In the genomic region with DNA sequence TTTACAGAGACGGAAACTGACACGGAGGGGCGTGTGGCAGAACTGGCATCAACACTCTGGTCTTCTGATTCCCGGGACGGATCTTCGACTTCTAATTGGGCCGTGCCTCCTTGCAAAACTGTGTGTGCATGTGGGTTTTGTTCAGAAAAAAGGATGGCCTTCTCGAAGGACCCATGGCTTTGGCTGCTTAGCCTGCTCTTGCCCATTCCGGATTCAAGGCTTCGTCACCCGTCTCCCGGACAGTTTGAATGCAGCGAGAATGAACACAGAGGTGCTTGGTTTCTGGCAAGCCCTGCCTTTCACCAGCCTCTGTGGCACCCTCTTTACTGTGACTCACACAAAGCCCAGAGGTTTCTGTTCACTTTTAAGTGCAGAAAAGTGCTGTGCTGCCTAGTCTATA, we compare ENCODE assay signal across 14 cellular contexts.
DNase-seq lines count a peak whose midpoint lies in the region; ATAC-seq and TF ChIP-seq lines count a peak whose summit lies in the region.
"Had no signal": no experiment of that assay in that cellular context is flagged by ENCODE, and none has a peak within 500 bp of the region (broad histone marks: within the 10 kb centered on the region; RNA-seq: fewer than 3 reads in every experiment).

No MANE protein-coding gene starts in this region.

- no peaks in the 10 kb centered on the region for H3K27me3 Mint-ChIP-seq in chondrocyte (ENCODE audit: low read depth)
- H3K27me3 Mint-ChIP-seq in activated naive CD4-positive, alpha-beta T cell treated with anti-CD3 and anti-CD28 coated beads, Interleukin-2, amount 10 ng/mL, durations not matched to agents 7 days and 5 days: no peaks in the 10 kb centered on the region
- H3K27me3 Mint-ChIP-seq: CD4-positive, alpha-beta T cell had no signal

- H3K36me3 Mint-ChIP-seq in chondrocyte (ENCODE audit: low read depth): peaks cover 11% of the 10 kb centered on the region
- H3K36me3 Mint-ChIP-seq in activated naive CD4-positive, alpha-beta T cell treated with anti-CD3 and anti-CD28 coated beads, Interleukin-2, amount 10 ng/mL, durations not matched to agents 7 days and 5 days: no peaks in the 10 kb centered on the region

- peak; percentile 39 for DNase-seq in chondrocyte (ENCODE audit: low spot score)
- DNase-seq in ecto neural progenitor cell (ENCODE audit: low spot score): peak; percentile 32
- DNase-seq in left lobe of liver (ENCODE audit: low spot score): peak; percentile 33
- no peak for DNase-seq in activated CD8-positive, alpha-beta memory T cell treated with anti-CD3 and anti-CD28 coated beads for 24 hours
- DNase-seq in activated naive CD4-positive, alpha-beta T cell treated with anti-CD3 and anti-CD28 coated beads, Interleukin-2, amount 10 ng/mL, durations not matched to agents 7 days and 5 days: no peak
- DNase-seq in NCI-H2171 treated with DMSO at 0.1 percent for 48 hours (lab: John Stamatoyannopoulos, UW): no peak
- DNase-seq: ACHN; Caco-2; CD4-positive, alpha-beta T cell; DMS79; GDM1; HCEC 1CT; IMR-90 had no signal

- H3K4me3 Mint-ChIP-seq in chondrocyte (ENCODE audit: unreplicated experiment): no peak overlapping the region
- H3K4me3 Mint-ChIP-seq in activated naive CD4-positive, alpha-beta T cell treated with anti-CD3 and anti-CD28 coated beads, Interleukin-2, amount 10 ng/mL, durations not matched to agents 7 days and 5 days: no peak overlapping the region
- H3K4me3 Mint-ChIP-seq: CD4-positive, alpha-beta T cell; GM23338 had no signal

- H3K27ac Mint-ChIP-seq in chondrocyte (ENCODE audit: unreplicated experiment): no peak overlapping the region
- H3K27ac Mint-ChIP-seq in activated naive CD4-positive, alpha-beta T cell treated with anti-CD3 and anti-CD28 coated beads, Interleukin-2, amount 10 ng/mL, durations not matched to agents 7 days and 5 days: no peak overlapping the region
- H3K27ac Mint-ChIP-seq: CD4-positive, alpha-beta T cell; GM23338 had no signal

- CTCF ChIA-PET in activated naive CD4-positive, alpha-beta T cell treated with anti-CD3 and anti-CD28 coated beads, Interleukin-2, amount 10 ng/mL, durations not matched to agents 7 days and 5 days (lab: Charles Lee): interaction anchor here (1.5 kb wide), 1 partner anchor 10 kb away, joined by 3 read pairs; no protein-coding TSS in a partner anchor

- H3K9me3 Mint-ChIP-seq in chondrocyte (ENCODE audit: low read depth): no peaks in the 10 kb centered on the region
- no peaks in the 10 kb centered on the region for H3K9me3 Mint-ChIP-seq in activated naive CD4-positive, alpha-beta T cell treated with anti-CD3 and anti-CD28 coated beads, Interleukin-2, amount 10 ng/mL, durations not matched to agents 7 days and 5 days
- H3K9me3 Mint-ChIP-seq: CD4-positive, alpha-beta T cell; GM23338 had no signal

- no peaks in the 10 kb centered on the region for H3K4me1 Mint-ChIP-seq in chondrocyte (ENCODE audit: low read depth)
- no peaks in the 10 kb centered on the region for H3K4me1 Mint-ChIP-seq in activated naive CD4-positive, alpha-beta T cell treated with anti-CD3 and anti-CD28 coated beads, Interleukin-2, amount 10 ng/mL, durations not matched to agents 7 days and 5 days
- H3K4me1 Mint-ChIP-seq: GM23338 had no signal

- TF ChIP-seq CTCF in chondrocyte (IDR thresholded peaks at IDR 0.05): no peak

- ATAC-seq in left lobe of liver: no peak
- ATAC-seq: GM23338 had no signal

Comparison
In these comparisons a context has a peak if more than half of its experiments do, and no peak if none do; other contexts are left out.
1. DNase-seq: peak in chondrocyte (single experiment), ecto neural progenitor cell (single experiment) and left lobe of liver (single experiment); none in activated CD8-positive, alpha-beta memory T cell treated with anti-CD3 and anti-CD28 coated beads for 24 hours (single experiment), activated naive CD4-positive, alpha-beta T cell treated with anti-CD3 and anti-CD28 coated beads, Interleukin-2, amount 10 ng/mL, durations not matched to agents 7 days and 5 days (single experiment) and NCI-H2171 treated with DMSO at 0.1 percent for 48 hours (single experiment).